In the genomic region with DNA sequence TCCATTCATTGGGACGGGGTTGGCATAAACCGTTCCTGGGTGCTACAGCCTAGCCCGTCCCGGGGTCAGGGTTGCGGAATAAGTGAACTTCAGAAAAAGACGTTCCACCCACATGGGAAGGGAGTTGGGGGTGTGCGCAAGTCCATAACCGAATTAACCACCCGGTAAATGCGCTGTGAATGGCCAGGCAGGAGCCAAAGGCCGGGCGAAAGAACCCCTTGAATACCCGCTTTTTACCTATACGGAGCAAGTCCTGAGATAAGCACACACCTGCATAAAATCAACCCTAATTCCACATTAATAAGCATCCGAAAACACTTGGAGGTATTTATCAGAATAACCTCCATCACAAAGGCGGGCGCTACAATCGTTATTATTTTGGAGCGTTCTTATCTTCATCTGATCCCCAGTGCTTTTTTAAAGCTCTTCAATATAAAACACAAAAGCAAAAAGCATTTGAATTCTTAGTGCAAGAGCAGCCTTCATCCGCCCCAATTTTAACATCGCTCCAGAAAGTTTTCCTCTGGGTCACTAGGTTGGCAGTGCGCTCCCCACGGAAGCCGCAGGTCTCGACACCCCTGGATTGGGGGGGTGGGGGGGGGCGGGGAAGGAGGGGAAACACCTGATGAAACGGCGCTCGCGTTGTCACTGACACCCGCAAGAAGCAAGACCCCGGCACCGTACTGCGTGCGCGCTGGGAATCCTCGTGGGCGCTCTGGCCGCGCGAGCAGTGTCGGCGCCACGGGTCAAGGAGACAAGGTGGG, we compare ENCODE assay signal across 1 cellular context.
TF ChIP-seq lines count a peak whose summit lies in the region.

No MANE protein-coding gene starts in this region.

TF ChIP-seq in WTC11, 78 proteins besides CTCF, POLR2A, EP300 and RAD21 (continued from another document):
- TF ChIP-seq AR (CRISPR knock-in tag; IDR thresholded peaks at IDR 0.05), result no peak
- TF ChIP-seq, protein P1, sequence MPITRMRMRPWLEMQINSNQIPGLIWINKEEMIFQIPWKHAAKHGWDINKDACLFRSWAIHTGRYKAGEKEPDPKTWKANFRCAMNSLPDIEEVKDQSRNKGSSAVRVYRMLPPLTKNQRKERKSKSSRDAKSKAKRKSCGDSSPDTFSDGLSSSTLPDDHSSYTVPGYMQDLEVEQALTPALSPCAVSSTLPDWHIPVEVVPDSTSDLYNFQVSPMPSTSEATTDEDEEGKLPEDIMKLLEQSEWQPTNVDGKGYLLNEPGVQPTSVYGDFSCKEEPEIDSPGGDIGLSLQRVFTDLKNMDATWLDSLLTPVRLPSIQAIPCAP (CRISPR knock-in tag; IDR thresholded peaks at IDR 0.05), result no peak
- no peak for TF ChIP-seq ZNF416 (CRISPR knock-in tag; IDR thresholded peaks at IDR 0.05)
- no peak for TF ChIP-seq ZNF671 (CRISPR knock-in tag; IDR thresholded peaks at IDR 0.05)
- no peak for TF ChIP-seq CREM (CRISPR knock-in tag; IDR thresholded peaks at IDR 0.05)
- TF ChIP-seq JAZF1 (CRISPR knock-in tag; IDR thresholded peaks at IDR 0.05), result no peak
- no peak for TF ChIP-seq ZNF512 (CRISPR knock-in tag; IDR thresholded peaks at IDR 0.05; ENCODE audit: borderline replicate concordance)
- no peak for TF ChIP-seq GRHL2 (CRISPR knock-in tag; IDR thresholded peaks at IDR 0.05; ENCODE audit: insufficient replicate concordance, severe bottlenecking)
- no peak; the same call in 1 of the 2 replicates for TF ChIP-seq USF1 (CRISPR knock-in tag; IDR thresholded peaks at IDR 0.05)
- TF ChIP-seq HMGA2 (CRISPR knock-in tag; IDR thresholded peaks at IDR 0.05), result no peak
- TF ChIP-seq, protein P2, sequence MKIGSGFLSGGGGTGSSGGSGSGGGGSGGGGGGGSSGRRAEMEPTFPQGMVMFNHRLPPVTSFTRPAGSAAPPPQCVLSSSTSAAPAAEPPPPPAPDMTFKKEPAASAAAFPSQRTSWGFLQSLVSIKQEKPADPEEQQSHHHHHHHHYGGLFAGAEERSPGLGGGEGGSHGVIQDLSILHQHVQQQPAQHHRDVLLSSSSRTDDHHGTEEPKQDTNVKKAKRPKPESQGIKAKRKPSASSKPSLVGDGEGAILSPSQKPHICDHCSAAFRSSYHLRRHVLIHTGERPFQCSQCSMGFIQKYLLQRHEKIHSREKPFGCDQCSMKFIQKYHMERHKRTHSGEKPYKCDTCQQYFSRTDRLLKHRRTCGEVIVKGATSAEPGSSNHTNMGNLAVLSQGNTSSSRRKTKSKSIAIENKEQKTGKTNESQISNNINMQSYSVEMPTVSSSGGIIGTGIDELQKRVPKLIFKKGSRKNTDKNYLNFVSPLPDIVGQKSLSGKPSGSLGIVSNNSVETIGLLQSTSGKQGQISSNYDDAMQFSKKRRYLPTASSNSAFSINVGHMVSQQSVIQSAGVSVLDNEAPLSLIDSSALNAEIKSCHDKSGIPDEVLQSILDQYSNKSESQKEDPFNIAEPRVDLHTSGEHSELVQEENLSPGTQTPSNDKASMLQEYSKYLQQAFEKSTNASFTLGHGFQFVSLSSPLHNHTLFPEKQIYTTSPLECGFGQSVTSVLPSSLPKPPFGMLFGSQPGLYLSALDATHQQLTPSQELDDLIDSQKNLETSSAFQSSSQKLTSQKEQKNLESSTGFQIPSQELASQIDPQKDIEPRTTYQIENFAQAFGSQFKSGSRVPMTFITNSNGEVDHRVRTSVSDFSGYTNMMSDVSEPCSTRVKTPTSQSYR (CRISPR knock-in tag; IDR thresholded peaks at IDR 0.05), result no peak
